In genomic region chr7:55073051-55073511, GRCh38 we compare ENCODE assay signal across 8 cellular contexts. TPM values are rescaled to one million over a fixed set of nuclear protein-coding genes. Genes with fewer than 3 reads are reported as not detected.
DNase-seq lines count a peak whose midpoint lies in the region; ATAC-seq and TF ChIP-seq lines count a peak whose summit lies in the region.

No MANE protein-coding gene starts in this region.

- no peaks in the 10 kb centered on the region for H3K9me2 ChIP-seq in hepatocyte (replicated peaks; ENCODE audit: insufficient read depth)

- H3K9me3 ChIP-seq in hepatocyte (ENCODE audit: low read depth): no peaks in the 10 kb centered on the region

- DNase-seq in GM13976 (ENCODE audit: low spot score) (peak; percentile 62), HT1080 (ENCODE audit: low read depth) (peak; percentile 38), hepatocyte (ENCODE audit: low spot score) (no peak), NCI-H2227 treated with DMSO at 0.1 percent for 48 hours (lab: John Stamatoyannopoulos, UW) (no peak), iPS-NIHi7 (ENCODE audit: extremely low spot score) (no peak), NCI-H2196 (lab: John Stamatoyannopoulos, UW; ENCODE audit: unreplicated experiment) (no peak)
- no peak for DNase-seq in effector memory CD8-positive, alpha-beta T cell

- no peak overlapping the region for H3K4me3 Mint-ChIP-seq in effector memory CD8-positive, alpha-beta T cell

- no peaks in the 10 kb centered on the region for H3K36me3 ChIP-seq in hepatocyte (replicated peaks; ENCODE audit: insufficient read depth, low read depth)

- no peaks in the 10 kb centered on the region for H3K36me3 Mint-ChIP-seq in effector memory CD8-positive, alpha-beta T cell (ENCODE audit: insufficient read depth)

- H3K9me3 Mint-ChIP-seq in effector memory CD8-positive, alpha-beta T cell: no peaks in the 10 kb centered on the region

- H3K4me1 Mint-ChIP-seq in effector memory CD8-positive, alpha-beta T cell (ENCODE audit: low read depth in 2 of 2): peaks cover 9 to 13% of the 10 kb centered on the region in 2 donors

- H3K27me3 ChIP-seq in hepatocyte: no peaks in the 10 kb centered on the region

- WGBS in hepatocyte (ENCODE audit: low lambda C conversion rate, missing lambda C conversion rate): 84% methylated on average over 4 of the region's 4 CpGs

- H4K20me1 ChIP-seq in hepatocyte (ENCODE audit: insufficient read depth, poor library complexity, severe bottlenecking): no peaks in the 10 kb centered on the region

- H3K79me2 ChIP-seq in hepatocyte: peaks cover 41% of the 10 kb centered on the region

- peaks cover 50% of the 10 kb centered on the region for H3K4me1 ChIP-seq in hepatocyte (ENCODE audit: insufficient read depth)

- no peak overlapping the region for H3K4me3 ChIP-seq in hepatocyte

- H3K27ac ChIP-seq in hepatocyte: peak overlapping the region; percentile 92

- no peak overlapping the region for H2AFZ ChIP-seq in hepatocyte

- H3K27ac Mint-ChIP-seq in effector memory CD8-positive, alpha-beta T cell: peak overlapping the region in 1 of 2 donors; percentile 95

- no peak overlapping the region for H3K4me2 ChIP-seq in hepatocyte

- peak; percentile 44 for ATAC-seq in GM21526 (IDR thresholded peaks at IDR 0.05; ENCODE audit: low FRiP score, unreplicated experiment)
- ATAC-seq in effector memory CD8-positive, alpha-beta T cell (replicated peaks): no peak

- in situ Hi-C loops in GM13976 (cut with MboI; ENCODE audit: low sequenced_read_pairs, unreplicated experiment): no loop called here

- no peak for TF ChIP-seq CTCF in GM13976 (IDR thresholded peaks at IDR 0.05; ENCODE audit: borderline replicate concordance, control extremely low read depth, extremely low read depth, insufficient read depth, missing control alignments)
- no peak for TF ChIP-seq CTCF in hepatocyte (IDR thresholded peaks at IDR 0.05; ENCODE audit: poor library complexity)

- peaks cover 21% of the 10 kb centered on the region in 2 donors for H3K27me3 Mint-ChIP-seq in effector memory CD8-positive, alpha-beta T cell

RNA-seq across cellular contexts. Expression of gene EGFR, which starts 54.3 kb away (rescaled TPM):
- 33.6 and 34.5 TPM in 2 replicates for total RNA-seq in HT1080 (2014; rRNA removed; shearing (Covaris generic))
- 25.1 and 28.9 TPM in 2 replicates for polyA plus RNA-seq in HT1080 (2015; cell fraction: cytosol; rRNA removed)
- polyA plus RNA-seq in HT1080 (2015; cell fraction: nucleus; rRNA removed): 74.6 and 75.9 TPM in 2 replicates
- total RNA-seq in hepatocyte: 40.6 and 51.0 TPM in 2 replicates
- polyA plus RNA-seq in hepatocyte: 21.6 and 28.3 TPM in 2 replicates

Comparison
In these comparisons a context has a peak if more than half of its experiments do, and no peak if none do; other contexts are left out.
1. DNase-seq: peak in GM13976 (single experiment) and HT1080 (single experiment); none in hepatocyte (single experiment), NCI-H2227 treated with DMSO at 0.1 percent for 48 hours (single experiment), effector memory CD8-positive, alpha-beta T cell (0 of 3), iPS-NIHi7 (single experiment) and NCI-H2196 (single experiment).